In genomic region chr11:76453248-76453647, GRCh38 we compare ENCODE assay signal across 17 cellular contexts. TPM values are rescaled to one million over a fixed set of nuclear protein-coding genes. Genes with fewer than 3 reads are reported as not detected.
DNase-seq lines count a peak whose midpoint lies in the region; TF ChIP-seq lines count a peak whose summit lies in the region.
"Had no signal": no experiment of that assay in that cellular context is flagged by ENCODE, and none has a peak within 500 bp of the region (broad histone marks: within the 10 kb centered on the region; RNA-seq: fewer than 3 reads in every experiment).

No MANE protein-coding gene starts in this region.

- H3K27ac ChIP-seq in HUES48 (ENCODE audit: low read depth, low read length) (peak overlapping the region; percentile 47), ectodermal cell (ENCODE audit: insufficient read depth, low read depth, low read length, poor library complexity, severe bottlenecking) (peak overlapping the region; percentile 4), vagina (no peak overlapping the region), MM.1S (ENCODE audit: low read length) (no peak overlapping the region), brain microvascular endothelial cell (no peak overlapping the region)

- no peaks in the 10 kb centered on the region for H3K27me3 ChIP-seq in HUES48 (ENCODE audit: control insufficient read depth, insufficient read depth, low read length)
- H3K27me3 ChIP-seq in ectodermal cell (ENCODE audit: control insufficient read depth, insufficient read depth, low read length, poor library complexity, severe bottlenecking): no peaks in the 10 kb centered on the region
- H3K27me3 ChIP-seq in vagina: no peaks in the 10 kb centered on the region
- no peaks in the 10 kb centered on the region for H3K27me3 ChIP-seq in MM.1S (replicated peaks; ENCODE audit: insufficient read depth, low read length)
- H3K27me3 ChIP-seq in brain microvascular endothelial cell (replicated peaks): no peaks in the 10 kb centered on the region

- WGBS in ectodermal cell, 2 experiments: 92 to 95% methylated on average over 6 of the region's 6 CpGs

- H3K9me2 ChIP-seq in MM.1S (replicated peaks; ENCODE audit: insufficient read depth, low read length): no peaks in the 10 kb centered on the region
- H3K9me2 ChIP-seq: SK-N-SH had no signal

- H4K20me1 ChIP-seq in MM.1S (ENCODE audit: insufficient read depth, low read length): no peaks in the 10 kb centered on the region

- no peak for TF ChIP-seq POLR2A in vagina (IDR thresholded peaks at IDR 0.05)

- no peak overlapping the region for H3K4me2 ChIP-seq in MM.1S (ENCODE audit: low read depth, low read length)
- H3K4me2 ChIP-seq: SK-N-SH had no signal

- no peak for TF ChIP-seq CTCF in mesothelial cell of epicardium (IDR thresholded peaks at IDR 0.05; ENCODE audit: unreplicated experiment)
- TF ChIP-seq CTCF in vagina (IDR thresholded peaks at IDR 0.05): no peak
- no peak for TF ChIP-seq CTCF in MM.1S (IDR thresholded peaks at IDR 0.05; ENCODE audit: low read length)
- TF ChIP-seq CTCF in brain microvascular endothelial cell (IDR thresholded peaks at IDR 0.05; ENCODE audit: low read depth, low read length, missing control alignments): no peak

- H3K36me3 ChIP-seq in HUES48 (ENCODE audit: control insufficient read depth, insufficient read depth, low read length): peaks cover 32% of the 10 kb centered on the region
- H3K36me3 ChIP-seq in ectodermal cell (ENCODE audit: control insufficient read depth, insufficient read depth, low read length): no peaks in the 10 kb centered on the region
- H3K36me3 ChIP-seq in vagina: peaks cover 0 to 16% of the 10 kb centered on the region in 2 donors
- H3K36me3 ChIP-seq in MM.1S (replicated peaks; ENCODE audit: insufficient read depth, low read length): peaks cover 2% of the 10 kb centered on the region; the same call in 1 of the 2 replicates
- H3K36me3 ChIP-seq in brain microvascular endothelial cell (replicated peaks): peaks cover 3% of the 10 kb centered on the region

- no peaks in the 10 kb centered on the region for H3K9me3 Mint-ChIP-seq in mesothelial cell of epicardium
- H3K9me3 Mint-ChIP-seq: CD14-positive monocyte had no signal

- in situ Hi-C loops in brain microvascular endothelial cell (cut with HindIII; ENCODE audit: low pct_ligation_motif_present, low sequenced_read_pairs): no loop called here

- peaks cover 22% of the 10 kb centered on the region; the same call in 1 of the 2 replicates for H3K79me2 ChIP-seq in MM.1S (ENCODE audit: low read length)

- DNase-seq in COLO829 (ENCODE audit: low spot score) (peak; percentile 59), mesothelial cell of epicardium (ENCODE audit: low spot score in 2 of 2, unreplicated experiment in 2 of 2) (no peak), vagina (ENCODE audit: extremely low spot score in 2 of 2) (no peak), MM.1S (no peak), brain microvascular endothelial cell (no peak)
- DNase-seq in effector CD4-positive, alpha-beta T cell: no peak
- DNase-seq: DMS79, GDM1, HCEC 1CT, KG1, NCI-H1092 treated with DMSO at 0.1 percent for 48 hours, NCI-H1694 treated with DMSO at 0.1 percent for 48 hours, NCI-H446, SK-N-SH had no signal

- H3K27ac Mint-ChIP-seq in mesothelial cell of epicardium: peak overlapping the region; percentile 92
- H3K27ac Mint-ChIP-seq: CD14-positive monocyte had no signal

- H3K36me3 Mint-ChIP-seq in mesothelial cell of epicardium: peaks cover 14% of the 10 kb centered on the region

- no peaks in the 10 kb centered on the region for H3K27me3 Mint-ChIP-seq in mesothelial cell of epicardium (ENCODE audit: low read depth)

- no peak overlapping the region for H3K4me3 Mint-ChIP-seq in mesothelial cell of epicardium
- H3K4me3 Mint-ChIP-seq: CD14-positive monocyte had no signal

- intact Hi-C loops in vagina (cut with DNase I): no loop called here

- peaks cover 75% of the 10 kb centered on the region for H3K4me1 ChIP-seq in HUES48 (ENCODE audit: control insufficient read depth, insufficient read depth, low read length)
- peaks cover 56% of the 10 kb centered on the region for H3K4me1 ChIP-seq in ectodermal cell (ENCODE audit: control insufficient read depth, insufficient read depth, low read length)
- no peaks in the 10 kb centered on the region for H3K4me1 ChIP-seq in vagina
- H3K4me1 ChIP-seq in MM.1S (ENCODE audit: low read length): no peaks in the 10 kb centered on the region

- H3K4me1 Mint-ChIP-seq in mesothelial cell of epicardium: peaks cover 40% of the 10 kb centered on the region
- H3K4me1 Mint-ChIP-seq: CD14-positive monocyte had no signal

- no peaks in the 10 kb centered on the region for H3F3A ChIP-seq in MM.1S (ENCODE audit: insufficient read depth, low read length)

- 0 out of 2 replicates have a peak overlapping the region, but pooled peaks have one; percentile 4 for H3K4me3 ChIP-seq in HUES48 (ENCODE audit: low read depth, low read length)
- H3K4me3 ChIP-seq in ectodermal cell (ENCODE audit: insufficient read depth, low read depth, low read length): no peak overlapping the region
- H3K4me3 ChIP-seq in vagina: no peak overlapping the region
- H3K4me3 ChIP-seq in MM.1S (ENCODE audit: low read length): no peak overlapping the region
- no peak overlapping the region for H3K4me3 ChIP-seq in brain microvascular endothelial cell (ENCODE audit: low read depth, low read length)

- H2AFZ ChIP-seq in MM.1S (ENCODE audit: low read length): no peak overlapping the region

- no peak overlapping the region for H3K9ac ChIP-seq in HUES48 (ENCODE audit: low read depth, low read length)
- H3K9ac ChIP-seq in MM.1S (ENCODE audit: low read length): no peak overlapping the region
- H3K9ac ChIP-seq: SK-N-SH had no signal

- H3K9me3 ChIP-seq in HUES48 (ENCODE audit: control insufficient read depth, insufficient read depth, low read length) (no peaks in the 10 kb centered on the region), ectodermal cell (ENCODE audit: control insufficient read depth, low read length) (no peaks in the 10 kb centered on the region), vagina (no peaks in the 10 kb centered on the region), MM.1S (replicated peaks; ENCODE audit: insufficient read depth, low read length) (no peaks in the 10 kb centered on the region)
- H3K9me3 ChIP-seq: SK-N-SH had no signal

RNA-seq across cellular contexts. Expression of gene EMSY, which starts 8.4 kb away (rescaled TPM):
- polyA plus RNA-seq in ectodermal cell (2013, experiment 1 of 4): 54.3 TPM
- polyA plus RNA-seq in ectodermal cell (2013, experiment 2 of 4): 57.2 TPM
- polyA plus RNA-seq in ectodermal cell (2013, experiment 3 of 4): 50.2 TPM
- 57.9 TPM for polyA plus RNA-seq in ectodermal cell (2013, experiment 4 of 4)
- total RNA-seq in mesothelial cell of epicardium: 47.3 to 47.5 TPM (median 47.5 TPM) in 3 replicates
- 31.2 TPM for total RNA-seq in vagina

Comparison
In these comparisons a context has a peak if more than half of its experiments do, and no peak if none do; other contexts are left out.
1. H3K27ac ChIP-seq: peak in HUES48 (single experiment) and ectodermal cell (single experiment); none in vagina (single experiment), MM.1S (single experiment) and brain microvascular endothelial cell (single experiment).